1 cellular context compared by ENCODE assay signal in genomic region chr19:45780448-45781281, GRCh38.
A peak's percentile ranks its signal among the peaks of the same experiment; 100 is the strongest.
TF ChIP-seq lines count a peak whose summit lies in the region.

No MANE protein-coding gene starts in this region.

TF ChIP-seq in HEK293, 187 proteins besides CTCF, POLR2A, EP300 and RAD21 (continued from another document and continues in another):
- no peak for TF ChIP-seq ZSCAN4 (tag by site-specific recombination; IDR thresholded peaks at IDR 0.05)
- peak; percentile 82 for TF ChIP-seq GLIS1 (tag by site-specific recombination; IDR thresholded peaks at IDR 0.05)
- peak; percentile 36; the same call in 1 of the 2 replicates for TF ChIP-seq GLIS2 (tag by site-specific recombination; IDR thresholded peaks at IDR 0.05)
- TF ChIP-seq GFI1B (tag by site-specific recombination; IDR thresholded peaks at IDR 0.05): no peak
- TF ChIP-seq ZSCAN30 (tag by site-specific recombination; IDR thresholded peaks at IDR 0.05): no peak
- peak; percentile 82 for TF ChIP-seq ZNF580 (tag by site-specific recombination; IDR thresholded peaks at IDR 0.05)
- TF ChIP-seq KLF9 (tag by site-specific recombination; IDR thresholded peaks at IDR 0.05; ENCODE audit: low read depth): no peak
- peak; percentile 50 for TF ChIP-seq ZBTB8A (tag by site-specific recombination; IDR thresholded peaks at IDR 0.05)
- TF ChIP-seq BCL11A (tag by site-specific recombination; IDR thresholded peaks at IDR 0.05; ENCODE audit: low read depth): 0 out of 2 replicates have a peak, but pooled peaks have one; percentile 17
- no peak for TF ChIP-seq ZNF121 (tag by site-specific recombination; IDR thresholded peaks at IDR 0.05)
- TF ChIP-seq YY1 (tag by site-specific recombination; IDR thresholded peaks at IDR 0.05): no peak
- TF ChIP-seq ZNF280C (tag by site-specific recombination; IDR thresholded peaks at IDR 0.05): no peak
- no peak for TF ChIP-seq ZNF292 (tag by site-specific recombination; IDR thresholded peaks at IDR 0.05; ENCODE audit: borderline replicate concordance, low read depth)
- TF ChIP-seq KLF1 (tag by site-specific recombination; IDR thresholded peaks at IDR 0.05): peak; percentile 44; the same call in 1 of the 2 replicates
- TF ChIP-seq ZBTB7A (tag by site-specific recombination; IDR thresholded peaks at IDR 0.05; ENCODE audit: low read depth): no peak
- TF ChIP-seq ZSCAN16 (tag by site-specific recombination; IDR thresholded peaks at IDR 0.05): no peak
- 0 out of 2 replicates have a peak, but pooled peaks have one; percentile 11 for TF ChIP-seq ZNF600 (tag by site-specific recombination; IDR thresholded peaks at IDR 0.05)
- TF ChIP-seq PATZ1 (tag by site-specific recombination; IDR thresholded peaks at IDR 0.05): peak; percentile 65; the same call in 1 of the 2 replicates
- TF ChIP-seq PRDM10 (tag by site-specific recombination; IDR thresholded peaks at IDR 0.05): peak; percentile 87
- TF ChIP-seq ZNF37A (tag by site-specific recombination; IDR thresholded peaks at IDR 0.05): no peak
- no peak for TF ChIP-seq ZNF76 (tag by site-specific recombination; IDR thresholded peaks at IDR 0.05; ENCODE audit: borderline replicate concordance, low read depth)
- 0 out of 2 replicates have a peak, but pooled peaks have one; percentile 31 for TF ChIP-seq ZNF639 (tag by site-specific recombination; IDR thresholded peaks at IDR 0.05)
- peak; percentile 83 for TF ChIP-seq ZBTB10 (tag by site-specific recombination; IDR thresholded peaks at IDR 0.05)
- peak; percentile 90 for TF ChIP-seq ZNF398 (tag by site-specific recombination; IDR thresholded peaks at IDR 0.05)
- no peak for TF ChIP-seq ZNF146 (tag by site-specific recombination; IDR thresholded peaks at IDR 0.05)
- no peak for TF ChIP-seq ZNF138 (tag by site-specific recombination; IDR thresholded peaks at IDR 0.05; ENCODE audit: borderline replicate concordance)
- TF ChIP-seq RBAK (tag by site-specific recombination; IDR thresholded peaks at IDR 0.05): no peak
- TF ChIP-seq ZNF391 (tag by site-specific recombination; IDR thresholded peaks at IDR 0.05; ENCODE audit: borderline replicate concordance, low read depth): no peak
- TF ChIP-seq ZNF362 (tag by site-specific recombination; IDR thresholded peaks at IDR 0.05): no peak
- TF ChIP-seq ZNF692 (tag by site-specific recombination; IDR thresholded peaks at IDR 0.05): peak; percentile 97
- TF ChIP-seq MEIS1 (CRISPR knock-in tag; IDR thresholded peaks at IDR 0.05; ENCODE audit: borderline replicate concordance): no peak
- TF ChIP-seq OVOL3 (tag by site-specific recombination; IDR thresholded peaks at IDR 0.05): no peak
- no peak for TF ChIP-seq ZNF530 (tag by site-specific recombination; IDR thresholded peaks at IDR 0.05; ENCODE audit: low read depth)
- no peak for TF ChIP-seq ZNF266 (tag by site-specific recombination; IDR thresholded peaks at IDR 0.05; ENCODE audit: low read depth)
- no peak for TF ChIP-seq IKZF3 (tag by site-specific recombination; IDR thresholded peaks at IDR 0.05)
- peak; percentile 35; the same call in 1 of the 2 replicates for TF ChIP-seq KLF17 (tag by site-specific recombination; IDR thresholded peaks at IDR 0.05)
- peak; percentile 30; the same call in 1 of the 2 replicates for TF ChIP-seq EGR2 (tag by site-specific recombination; IDR thresholded peaks at IDR 0.05; ENCODE audit: low read depth)
- no peak for TF ChIP-seq ZNF311 (tag by site-specific recombination; IDR thresholded peaks at IDR 0.05; ENCODE audit: borderline replicate concordance)
- peak; percentile 35 for TF ChIP-seq ZFHX2 (tag by site-specific recombination; conservative IDR thresholded peaks at IDR 0.05)
- TF ChIP-seq ZNF175 (tag by site-specific recombination; IDR thresholded peaks at IDR 0.05): no peak
- TF ChIP-seq ZNF433 (tag by site-specific recombination; IDR thresholded peaks at IDR 0.05; ENCODE audit: low read depth): no peak
- peak; percentile 69 for TF ChIP-seq ZNF366 (tag by site-specific recombination; conservative IDR thresholded peaks at IDR 0.05)
- TF ChIP-seq ZNF747 (tag by site-specific recombination; IDR thresholded peaks at IDR 0.05): no peak
